In genomic region chr17:60311936-60312335, GRCh38 we compare ENCODE assay signal across 32 cellular contexts.
DNase-seq lines count a peak whose midpoint lies in the region; ATAC-seq and TF ChIP-seq lines count a peak whose summit lies in the region.
"Had no signal": no experiment of that assay in that cellular context is flagged by ENCODE, and none has a peak within 500 bp of the region (broad histone marks: within the 10 kb centered on the region; RNA-seq: fewer than 3 reads in every experiment).

No MANE protein-coding gene starts in this region.

- peaks cover 96% of the 10 kb centered on the region for H3K79me2 ChIP-seq in osteoblast (ENCODE audit: insufficient read depth, low read length)

- no peaks in the 10 kb centered on the region for H3K27me3 Mint-ChIP-seq in activated naive CD4-positive, alpha-beta T cell treated with anti-CD3 and anti-CD28 coated beads for 36 hours (ENCODE audit: low read depth)
- H3K27me3 Mint-ChIP-seq: activated naive CD8-positive, alpha-beta T cell treated with anti-CD3 and anti-CD28 coated beads, Interleukin-2, amount 50 U/mL, for 24 hours; memory B cell; stimulated activated naive B cell treated with anti-CD40 and anti-IgM and Interleukin-4, amounts not matched to agents 10 μg/mL and 1 μg/mL and 100 μg/mL, for 72 hours had no signal

- CTCF ChIA-PET in activated naive CD4-positive, alpha-beta T cell treated with anti-CD3 and anti-CD28 coated beads for 36 hours (lab: Charles Lee), result no interaction called here

- H2AFZ ChIP-seq in osteoblast (ENCODE audit: low read length), result no peak overlapping the region

- DNase-seq in EL (peak; percentile 44), amniotic epithelial cell (ENCODE audit: low read depth) (peak; percentile 57), fibroblast of peridontal ligament (ENCODE audit: extremely low read depth) (peak; percentile 64), osteoblast (ENCODE audit: insufficient read length, low spot score, missing footprints) (no peak), HUDEP-2 (lab: John Stamatoyannopoulos, UW; ENCODE audit: unreplicated experiment in 76 of 76) (no peak)
- no peak for DNase-seq in activated naive CD4-positive, alpha-beta T cell treated with anti-CD3 and anti-CD28 coated beads for 36 hours
- DNase-seq in activated CD4-positive, alpha-beta T cell treated with anti-CD3 and anti-CD28 coated beads for 1 hour, result no peak
- DNase-seq: ACHN; activated CD4-positive, CD25-positive, alpha-beta regulatory T cell treated with anti-CD3 and anti-CD28 coated beads, Interleukin-2, amount 50 U/mL, for 72 hours; activated CD8-positive, alpha-beta T cell treated with anti-CD3 and anti-CD28 coated beads, Interleukin-2, amount 10 ng/mL, durations not matched to agents 7 days and 5 days; activated effector memory CD4-positive, alpha-beta T cell treated with anti-CD3 and anti-CD28 coated beads, Interleukin-2, amount 50 U/mL, for 16 hours; activated naive CD8-positive, alpha-beta T cell treated with anti-CD3 and anti-CD28 coated beads, Interleukin-2, amount 50 U/mL, for 24 hours; activated T-cell treated with anti-CD3 and anti-CD28 coated beads for 4 hours; C1 segment of cervical spinal cord; central memory CD4-positive, alpha-beta T cell; dermis blood vessel endothelial cell; foreskin keratinocyte; GOT3; MM.1S; NCI-H1436 treated with DMSO at 0.1 percent for 48 hours; NCI-H524; occipital lobe; Peyer's patch; retina; SJCRH30; spleen; stimulated activated CD4-positive, alpha-beta T cell treated with anti-CD3 and anti-CD28 coated beads, Interleukin-2, amount 100 ng/mL, for 48 hours; stimulated activated naive B cell treated with anti-CD40 and anti-IgM and Interleukin-4, amounts not matched to agents 10 μg/mL and 1 μg/mL and 100 μg/mL, for 72 hours; T-helper 1 cell; uterus had no signal

- no peak overlapping the region for H3K4me3 Mint-ChIP-seq in activated naive CD4-positive, alpha-beta T cell treated with anti-CD3 and anti-CD28 coated beads for 36 hours
- H3K4me3 Mint-ChIP-seq: activated CD8-positive, alpha-beta T cell treated with anti-CD3 and anti-CD28 coated beads, Interleukin-2, amount 10 ng/mL, durations not matched to agents 7 days and 5 days; activated naive CD8-positive, alpha-beta T cell treated with anti-CD3 and anti-CD28 coated beads, Interleukin-2, amount 50 U/mL, for 24 hours; memory B cell; stimulated activated naive B cell treated with anti-CD40 and anti-IgM and Interleukin-4, amounts not matched to agents 10 μg/mL and 1 μg/mL and 100 μg/mL, for 72 hours had no signal

- H3K9me3 Mint-ChIP-seq in activated naive CD4-positive, alpha-beta T cell treated with anti-CD3 and anti-CD28 coated beads for 36 hours, result no peaks in the 10 kb centered on the region
- H3K9me3 Mint-ChIP-seq: activated naive CD8-positive, alpha-beta T cell treated with anti-CD3 and anti-CD28 coated beads, Interleukin-2, amount 50 U/mL, for 24 hours; memory B cell; stimulated activated naive B cell treated with anti-CD40 and anti-IgM and Interleukin-4, amounts not matched to agents 10 μg/mL and 1 μg/mL and 100 μg/mL, for 72 hours had no signal

- TF ChIP-seq CTCF in osteoblast (IDR thresholded peaks at IDR 0.05; ENCODE audit: extremely low read depth, low read depth, low read length), result no peak

- H3K27me3 ChIP-seq in osteoblast (ENCODE audit: insufficient read depth, low read length), result no peaks in the 10 kb centered on the region
- H3K27me3 ChIP-seq: foreskin keratinocyte, Peyer's patch, SJCRH30, spleen, uterus had no signal

- no peak for ATAC-seq in GM21526 (IDR thresholded peaks at IDR 0.05; ENCODE audit: low FRiP score, unreplicated experiment)
- ATAC-seq: activated CD8-positive, alpha-beta T cell treated with anti-CD3 and anti-CD28 coated beads, Interleukin-2, amount 10 ng/mL, durations not matched to agents 7 days and 5 days; activated naive CD8-positive, alpha-beta T cell treated with anti-CD3 and anti-CD28 coated beads, Interleukin-2, amount 50 U/mL, for 24 hours; foreskin keratinocyte; stimulated activated naive B cell treated with anti-CD40 and anti-IgM and Interleukin-4, amounts not matched to agents 10 μg/mL and 1 μg/mL and 100 μg/mL, for 72 hours had no signal

- H3K36me3 Mint-ChIP-seq in activated naive CD4-positive, alpha-beta T cell treated with anti-CD3 and anti-CD28 coated beads for 36 hours (ENCODE audit: low read depth), result peaks cover 13% of the 10 kb centered on the region

- H3K36me3 ChIP-seq in osteoblast (ENCODE audit: insufficient read depth, low read length), result no peaks in the 10 kb centered on the region
- H3K36me3 ChIP-seq: Peyer's patch, SJCRH30, uterus had no signal

- H4K20me1 ChIP-seq in osteoblast (ENCODE audit: insufficient read depth, low read length), result peaks cover 32% of the 10 kb centered on the region

- peak overlapping the region; percentile 57 for H3K27ac ChIP-seq in osteoblast (ENCODE audit: low read depth, low read length)
- H3K27ac ChIP-seq: foreskin keratinocyte, Peyer's patch, SJCRH30, spleen, uterus had no signal

- H3K4me1 Mint-ChIP-seq in activated naive CD4-positive, alpha-beta T cell treated with anti-CD3 and anti-CD28 coated beads for 36 hours (ENCODE audit: low read depth), result peaks cover 11% of the 10 kb centered on the region

- H3K27ac Mint-ChIP-seq in activated naive CD4-positive, alpha-beta T cell treated with anti-CD3 and anti-CD28 coated beads for 36 hours, result no peak overlapping the region
- H3K27ac Mint-ChIP-seq: activated CD8-positive, alpha-beta T cell treated with anti-CD3 and anti-CD28 coated beads, Interleukin-2, amount 10 ng/mL, durations not matched to agents 7 days and 5 days; activated naive CD8-positive, alpha-beta T cell treated with anti-CD3 and anti-CD28 coated beads, Interleukin-2, amount 50 U/mL, for 24 hours; memory B cell; stimulated activated naive B cell treated with anti-CD40 and anti-IgM and Interleukin-4, amounts not matched to agents 10 μg/mL and 1 μg/mL and 100 μg/mL, for 72 hours had no signal

- H3K4me2 ChIP-seq in osteoblast (ENCODE audit: insufficient read depth, low read length), result no peak overlapping the region

- H3K4me3 ChIP-seq in osteoblast (ENCODE audit: insufficient read depth, low read length), result no peak overlapping the region
- H3K4me3 ChIP-seq: Peyer's patch, SJCRH30, spleen, uterus had no signal

- peaks cover 8% of the 10 kb centered on the region for H3K4me1 ChIP-seq in osteoblast (ENCODE audit: insufficient read depth, low read length)
- H3K4me1 ChIP-seq: foreskin keratinocyte, SJCRH30, uterus had no signal

- intact Hi-C loops in activated naive CD4-positive, alpha-beta T cell treated with anti-CD3 and anti-CD28 coated beads for 36 hours (cut with micrococcal nuclease), result no loop called here

- H3K9me3 ChIP-seq in osteoblast (ENCODE audit: low read depth, low read length), result no peaks in the 10 kb centered on the region
- H3K9me3 ChIP-seq: Peyer's patch, SJCRH30, spleen, uterus had no signal

Comparison
In these comparisons a context has a peak if more than half of its experiments do, and no peak if none do; other contexts are left out.
1. DNase-seq: peak in EL (single experiment), amniotic epithelial cell (single experiment) and fibroblast of peridontal ligament (single experiment); none in osteoblast (single experiment), HUDEP-2 (0 of 76), activated naive CD4-positive, alpha-beta T cell treated with anti-CD3 and anti-CD28 coated beads for 36 hours (single experiment) and activated CD4-positive, alpha-beta T cell treated with anti-CD3 and anti-CD28 coated beads for 1 hour (single experiment).